16 cellular contexts compared by ENCODE assay signal in genomic region chr6:43785220-43785752, GRCh38. TPM values are rescaled to one million over a fixed set of nuclear protein-coding genes. Genes with fewer than 3 reads are reported as not detected.
DNase-seq lines count a peak whose midpoint lies in the region; ATAC-seq, FAIRE-seq and TF ChIP-seq lines count a peak whose summit lies in the region.
"Had no signal": no experiment of that assay in that cellular context is flagged by ENCODE, and none has a peak within 500 bp of the region (broad histone marks: within the 10 kb centered on the region; RNA-seq: fewer than 3 reads in every experiment).

No MANE protein-coding gene starts in this region.

- H2AK9ac ChIP-seq in IMR-90 (replicated peaks; ENCODE audit: low read depth, low read length, poor library complexity): no peak overlapping the region

- in situ Hi-C loops in IMR-90 (cut with MboI; ENCODE audit: low sequenced_read_pairs) (no loop called here), K562 (cut with MboI) (no loop called here)

- H3K4ac ChIP-seq in IMR-90 (ENCODE audit: low read depth, low read length): no peak overlapping the region

- H3K36me3 Mint-ChIP-seq in activated CD4-positive, alpha-beta memory T cell treated with anti-CD3 and anti-CD28 coated beads for 36 hours: peaks cover 29% of the 10 kb centered on the region
- H3K36me3 Mint-ChIP-seq: CD8-positive, alpha-beta T cell had no signal

- peaks cover 27 to 45% of the 10 kb centered on the region in 2 experiments for H3K79me1 ChIP-seq in IMR-90 (ENCODE audit: low read depth in 1 of 2, low read length in 2 of 2)

- H3K18ac ChIP-seq in IMR-90 (ENCODE audit: low read depth, low read length): no peak overlapping the region

- H4K91ac ChIP-seq in IMR-90 (ENCODE audit: insufficient read depth, low read depth, low read length): no peak overlapping the region

- BruUV-seq in IMR-90 (replicated peaks; lab: Mats Ljungman, UMichigan): TSS peak; percentile 93
- BruUV-seq in K562 (replicated peaks; lab: Mats Ljungman, UMichigan): TSS peak; percentile 39

- no peaks in the 10 kb centered on the region for H3K9me3 Mint-ChIP-seq in activated CD4-positive, alpha-beta memory T cell treated with anti-CD3 and anti-CD28 coated beads for 36 hours
- H3K9me3 Mint-ChIP-seq: CD8-positive, alpha-beta T cell had no signal

- TF ChIP-seq POLR2A in IMR-90 (IDR thresholded peaks at IDR 0.05; ENCODE audit: low read depth, low read length): no peak; the same call in 1 of the 2 replicates
- TF ChIP-seq POLR2A in K562 (conservative IDR thresholded peaks at IDR 0.05): 0 out of 2 replicates have a peak, but pooled peaks have one; percentile 57

- H3K4me2 ChIP-seq in BLaER1 (peak overlapping the region; percentile 26), IMR-90 (ENCODE audit: low read depth, low read length) (no peak overlapping the region), K562 (ENCODE audit: insufficient read depth, low read length) (no peak overlapping the region)

- no peak overlapping the region for H3K27ac Mint-ChIP-seq in activated CD4-positive, alpha-beta memory T cell treated with anti-CD3 and anti-CD28 coated beads for 36 hours
- H3K27ac Mint-ChIP-seq: CD8-positive, alpha-beta T cell had no signal

- dilution Hi-C loops in IMR-90 (cut with HindIII; ENCODE audit: low sequenced_read_pairs, unreplicated experiment): no loop called here

- no peak for TF ChIP-seq EP300 in K562 (IDR thresholded peaks at IDR 0.05; ENCODE audit: low read length)

- H2AFZ ChIP-seq in IMR-90 (replicated peaks; ENCODE audit: low read length, poor library complexity) (no peak overlapping the region), K562 (ENCODE audit: low read depth, low read length) (no peak overlapping the region)

- no peaks in the 10 kb centered on the region for H3K27me3 Mint-ChIP-seq in activated CD4-positive, alpha-beta memory T cell treated with anti-CD3 and anti-CD28 coated beads for 36 hours

- no peak for TF ChIP-seq RAD21 in IMR-90 (IDR thresholded peaks at IDR 0.05; ENCODE audit: low read length)
- no peak for TF ChIP-seq RAD21 in K562 (CRISPR knock-in tag; conservative IDR thresholded peaks at IDR 0.05 in 1 of 2, IDR thresholded peaks at IDR 0.05 in 1 of 2)

- no peak overlapping the region for H2AK5ac ChIP-seq in IMR-90 (ENCODE audit: low read depth, low read length)

- ATAC-seq in IMR-90 (ENCODE audit: low read depth) (no peak), K562 (peak; percentile 2)
- ATAC-seq: CD8-positive, alpha-beta T cell had no signal

- no peak overlapping the region for H2BK120ac ChIP-seq in IMR-90 (ENCODE audit: low read depth, low read length)

- POLR2A ChIA-PET in IMR-90 (lab: Charles Lee; ENCODE audit: unreplicated experiment): no interaction called here
- POLR2A ChIA-PET in K562 (lab: Yijun Ruan, JAX): interaction anchor here (0.5 to 3.2 kb wide), 17 partner anchors 8 to 300 kb away, joined by 3 to 14 read pairs (median 3); no protein-coding TSS in a partner anchor
- POLR2A ChIA-PET in activated CD4-positive, alpha-beta memory T cell treated with anti-CD3 and anti-CD28 coated beads for 36 hours (lab: Charles Lee): no interaction called here

- no peak overlapping the region for H2BK15ac ChIP-seq in IMR-90 (ENCODE audit: low read depth, low read length)

- intact Hi-C loops in IMR-90 (cut with micrococcal nuclease) (no loop called here), K562 (cut with micrococcal nuclease) (loop anchor here (5.0 kb wide), 1 partner anchor 52 kb away; no protein-coding TSS in a partner anchor), posterior vena cava (cut with DNase I) (loop anchor here in 1 of 2 donors (10.0 kb wide), 1 partner anchor 160 kb away; no protein-coding TSS in a partner anchor)
- intact Hi-C loops in activated CD4-positive, alpha-beta memory T cell treated with anti-CD3 and anti-CD28 coated beads for 36 hours (cut with micrococcal nuclease): no loop called here

- peaks cover 58% of the 10 kb centered on the region for H3K4me1 ChIP-seq in BLaER1
- peaks cover 7% of the 10 kb centered on the region; the same call in 1 of the 2 replicates for H3K4me1 ChIP-seq in IMR-90 (ENCODE audit: control insufficient read depth, insufficient read depth, low read length)
- peaks cover 0 to 15% of the 10 kb centered on the region in 2 experiments; a peak in 2 of 5 replicates for H3K4me1 ChIP-seq in K562 (replicated peaks in 1 of 2; ENCODE audit: control insufficient read depth in 2 of 2, insufficient read depth in 2 of 2, low read length in 2 of 2)

- H3K27me3 ChIP-seq in BLaER1 (no peaks in the 10 kb centered on the region), IMR-90 (ENCODE audit: control insufficient read depth, insufficient read depth, low read length) (no peaks in the 10 kb centered on the region), K562 (ENCODE audit: control insufficient read depth in 2 of 2, insufficient read depth in 2 of 2, low read length in 2 of 2) (no peaks in the 10 kb centered on the region)
- H3K27me3 ChIP-seq: BE2C had no signal

- H2BK5ac ChIP-seq in IMR-90 (ENCODE audit: low read depth, low read length, poor library complexity, severe bottlenecking): no peak overlapping the region

- no peak overlapping the region for H4K8ac ChIP-seq in IMR-90 (ENCODE audit: low read depth in 2 of 2, low read length in 2 of 2)

- H3K23ac ChIP-seq in IMR-90 (ENCODE audit: low read depth, low read length): no peak overlapping the region

- CTCF ChIA-PET in IMR-90 (lab: Yijun Ruan, JAX): no interaction called here
- CTCF ChIA-PET in K562 (lab: Yijun Ruan, JAX; ENCODE audit: low intra/inter-chr PET ratio): no interaction called here
- CTCF ChIA-PET in activated CD4-positive, alpha-beta memory T cell treated with anti-CD3 and anti-CD28 coated beads for 36 hours (lab: Charles Lee): no interaction called here

- no peak overlapping the region for H3K56ac ChIP-seq in IMR-90 (ENCODE audit: extremely low read depth, insufficient read depth, low read length)

- H3K4me1 Mint-ChIP-seq in activated CD4-positive, alpha-beta memory T cell treated with anti-CD3 and anti-CD28 coated beads for 36 hours (ENCODE audit: low read depth): no peaks in the 10 kb centered on the region

- H3K4me3 Mint-ChIP-seq in activated CD4-positive, alpha-beta memory T cell treated with anti-CD3 and anti-CD28 coated beads for 36 hours: no peak overlapping the region
- H3K4me3 Mint-ChIP-seq: CD8-positive, alpha-beta T cell had no signal

- no peak overlapping the region for H2BK20ac ChIP-seq in IMR-90 (ENCODE audit: low read depth, low read length)

- FAIRE-seq in K562 (lab: Jason Lieb, UNC): no peak
- FAIRE-seq: D721Med had no signal

- H3K79me2 ChIP-seq in K562 (ENCODE audit: control insufficient read depth, insufficient read depth, low read length): peaks cover 13% of the 10 kb centered on the region; the same call in 2 of the 3 replicates

- H3K36me3 ChIP-seq in BLaER1 (peaks cover 61% of the 10 kb centered on the region), IMR-90 (ENCODE audit: control insufficient read depth, insufficient read depth, low read length) (peaks cover 58% of the 10 kb centered on the region), K562 (ENCODE audit: control insufficient read depth, insufficient read depth, low read length) (peaks cover 58% of the 10 kb centered on the region)

- no peaks in the 10 kb centered on the region for H3K9me3 ChIP-seq in BLaER1
- no peaks in the 10 kb centered on the region for H3K9me3 ChIP-seq in IMR-90 (ENCODE audit: control insufficient read depth, insufficient read depth, low read length)
- H3K9me3 ChIP-seq in K562 (replicated peaks; ENCODE audit: control insufficient read depth, insufficient read depth, low read depth, low read length): no peaks in the 10 kb centered on the region
- H3K9me3 ChIP-seq: BE2C had no signal

- H4K20me1 ChIP-seq in BLaER1 (peaks cover 68% of the 10 kb centered on the region), IMR-90 (ENCODE audit: insufficient read depth, low read length) (peaks cover 68% of the 10 kb centered on the region), K562 (replicated peaks; ENCODE audit: control insufficient read depth, insufficient read depth, low read length) (peaks cover 58% of the 10 kb centered on the region)

- H3K9ac ChIP-seq in BLaER1 (peak overlapping the region; percentile 10; the same call in 1 of the 2 replicates), IMR-90 (ENCODE audit: low read depth, low read length) (no peak overlapping the region), K562 (ENCODE audit: insufficient read depth in 1 of 2, low read depth in 2 of 2, low read length in 2 of 2) (peak overlapping the region in 1 of 2 experiments; percentile 57; a peak in 2 of 4 replicates)

- TF ChIP-seq CTCF in IMR-90 (conservative IDR thresholded peaks at IDR 0.05; ENCODE audit: low read depth, low read length) (no peak), K562 (IDR thresholded peaks at IDR 0.05 in 2 of 3, conservative IDR thresholded peaks at IDR 0.05 in 1 of 3; ENCODE audit: insufficient read depth in 2 of 3, low read depth in 1 of 3, low read length in 3 of 3) (peak in 2 of 3 experiments; percentile 11 to 16; a peak in 2 of 6 replicates)

- peaks cover 2% of the 10 kb centered on the region; the same call in 1 of the 2 replicates for H3K9me1 ChIP-seq in IMR-90 (ENCODE audit: insufficient read depth, low read length)
- H3K9me1 ChIP-seq in K562 (ENCODE audit: control insufficient read depth, insufficient read depth, low read length): peaks cover 17% of the 10 kb centered on the region

- no peak overlapping the region for H3K14ac ChIP-seq in IMR-90 (replicated peaks; ENCODE audit: low read depth, low read length)

- 85% methylated on average over 6 of the region's 14 CpGs; no CpG with 5 or more reads in 1 of the 2 experiments for WGBS in IMR-90 (ENCODE audit: extremely low coverage in 2 of 2, insufficient read length in 1 of 2), 2 experiments
- WGBS in K562 (ENCODE audit: insufficient coverage, low coverage, missing lambda C conversion rate): 86% methylated on average over 13 of the region's 14 CpGs

- DNase-seq in IMR-90 (no peak), K562 (ENCODE audit: extremely low read depth in 1 of 4, low spot score in 3 of 4) (no peak), posterior vena cava (ENCODE audit: low spot score) (peak; percentile 67), COLO829 (ENCODE audit: low spot score) (no peak), nucleus accumbens (lab: John Stamatoyannopoulos, UW) (no peak)
- DNase-seq in activated CD4-positive, alpha-beta memory T cell treated with anti-CD3 and anti-CD28 coated beads for 36 hours: no peak
- DNase-seq: BE2C; CD8-positive, alpha-beta T cell; GOT3; KBM-7; NCI-H1105 treated with DMSO at 0.1 percent for 48 hours; NCI-H1694 treated with DMSO at 0.1 percent for 48 hours; NCI-H2227 treated with DMSO at 0.1 percent for 48 hours; NCI-H524 treated with DMSO at 0.1 percent for 48 hours had no signal

- H4K5ac ChIP-seq in IMR-90 (ENCODE audit: low read depth, low read length): no peak overlapping the region

- H3K4me3 ChIP-seq in BLaER1 (no peak overlapping the region), IMR-90 (ENCODE audit: insufficient read depth, low read depth, low read length) (no peak overlapping the region), K562 (no peak overlapping the region)

- H3K27ac ChIP-seq in BLaER1 (0 out of 2 replicates have a peak overlapping the region, but pooled peaks have one; percentile 4), IMR-90 (ENCODE audit: insufficient read depth, low read length) (no peak overlapping the region), K562 (ENCODE audit: extremely low read depth, low read depth, low read length) (no peak overlapping the region)

RNA-seq across cellular contexts. Expression of gene VEGFA, which starts 15.3 kb away (rescaled TPM):
- total RNA-seq in IMR-90 (2012; rRNA removed): 156 and 190 TPM in 2 replicates
- polyA plus RNA-seq in IMR-90 (2012; rRNA removed): 211 and 234 TPM in 2 replicates
- 69.3 and 213 TPM in 2 replicates for polyA plus RNA-seq in IMR-90 (2012; cell fraction: cytosol; rRNA removed)
- polyA plus RNA-seq in IMR-90 (2012; cell fraction: nucleus; rRNA removed; ENCODE audit: low replicate concordance): 853 and 1,420 TPM in 2 replicates
- 511 and 945 TPM in 2 replicates for total RNA-seq in K562 (2011; cell fraction: chromatin; rRNA removed; ENCODE audit: low replicate concordance)
- 536 and 553 TPM in 2 replicates for total RNA-seq in K562 (2011; cell fraction: nucleolus; rRNA removed)
- total RNA-seq in K562 (2011; cell fraction: nucleoplasm; rRNA removed): 559 and 592 TPM in 2 replicates
- 124 and 144 TPM in 2 replicates for total RNA-seq in K562 (2014; rRNA removed)
- 66.5 and 70.7 TPM in 2 replicates for total RNA-seq in K562 (2014; rRNA removed; fragmentation: Illumina TruSeq; extraction: Trizol)
- total RNA-seq in K562 (2015; rRNA removed; fragmentation: Illumina TruSeq; extraction: Trizol): 25.8 and 27.0 TPM in 2 replicates
- 131 and 159 TPM in 2 replicates for total RNA-seq in K562 (2021)
- polyA plus RNA-seq in K562 (2011; rRNA removed): 271 and 467 TPM in 2 replicates
- polyA plus RNA-seq in K562 (2011; cell fraction: cytosol; rRNA removed): 222 and 346 TPM in 2 replicates
- polyA plus RNA-seq in K562 (2011; cell fraction: nucleus; rRNA removed): 1,880 and 1,961 TPM in 2 replicates
- 112 and 555 TPM in 2 replicates for polyA plus RNA-seq in K562 (2012)
- 134 and 172 TPM in 2 replicates for polyA plus RNA-seq in K562 (2014; fragmentation: Illumina TruSeq; extraction: Trizol)
- polyA plus RNA-seq in K562 (2014; fragmentation: Nextera tagmentation; extraction: Ambion mirVana): 10 to 100 TPM; 14.0 to 16.0 TPM
- polyA plus RNA-seq in K562 (2014; rRNA removed): 179 and 182 TPM in 2 replicates
- polyA minus RNA-seq in K562 (2011; rRNA and poly(A)+ RNA removed): 359 and 374 TPM in 2 replicates
- polyA minus RNA-seq in K562 (2011; cell fraction: cytosol; rRNA and poly(A)+ RNA removed): 79.8 and 123 TPM in 2 replicates
- 310 and 397 TPM in 2 replicates for polyA minus RNA-seq in K562 (2011; cell fraction: nucleus; rRNA and poly(A)+ RNA removed)
- 10 to 100 TPM; 88.4 to 91.7 TPM for total RNA-seq in posterior vena cava
- 10 to 100 TPM; 28.9 to 35.1 TPM for total RNA-seq in activated CD4-positive, alpha-beta memory T cell treated with anti-CD3 and anti-CD28 coated beads for 36 hours
